ENCODE assay signal across 1 cellular context in genomic region chr4:17576932-17577659, GRCh38.
TF ChIP-seq lines count a peak whose summit lies in the region.

Gene LAP3 (plus strand): TSS chr4:17577198. CDS start chr4:17577466, 268 bp downstream.

TF ChIP-seq in HepG2, 621 proteins besides CTCF, POLR2A, EP300 and RAD21 (continued from another document and continues in another):
- 0 out of 2 replicates have a peak, but pooled peaks have one; percentile 43 for TF ChIP-seq NCOA2 (CRISPR knock-in tag; IDR thresholded peaks at IDR 0.05)
- TF ChIP-seq TCF12 (IDR thresholded peaks at IDR 0.05), result no peak
- TF ChIP-seq TCF12 (CRISPR knock-in tag; IDR thresholded peaks at IDR 0.05), result no peak
- no peak for TF ChIP-seq ZFP1 (CRISPR knock-in tag; IDR thresholded peaks at IDR 0.05)
- TF ChIP-seq HNF4A (CRISPR knock-in tag; IDR thresholded peaks at IDR 0.05), result no peak
- TF ChIP-seq ZKSCAN1 (IDR thresholded peaks at IDR 0.05; ENCODE audit: low read length), result no peak
- TF ChIP-seq THYN1 (CRISPR knock-in tag; IDR thresholded peaks at IDR 0.05; ENCODE audit: borderline replicate concordance, low read depth), result 0 out of 2 replicates have a peak, but pooled peaks have one; percentile 53
- TF ChIP-seq PPARG (CRISPR knock-in tag; conservative IDR thresholded peaks at IDR 0.05), result no peak; the same call in 1 of the 2 replicates
- no peak for TF ChIP-seq ZNF12 (CRISPR knock-in tag; IDR thresholded peaks at IDR 0.05)
- peak; percentile 64; the same call in 1 of the 2 replicates for TF ChIP-seq ZSCAN5A (CRISPR knock-in tag; IDR thresholded peaks at IDR 0.05; ENCODE audit: borderline replicate concordance)
- peak; percentile 78; the same call in 1 of the 2 replicates for TF ChIP-seq ZNF441 (CRISPR knock-in tag; IDR thresholded peaks at IDR 0.05; ENCODE audit: borderline replicate concordance)
- TF ChIP-seq HMGXB3 (CRISPR knock-in tag; IDR thresholded peaks at IDR 0.05; ENCODE audit: borderline replicate concordance), result no peak
- TF ChIP-seq TMF1 (CRISPR knock-in tag; IDR thresholded peaks at IDR 0.05; ENCODE audit: low read depth), result peak; percentile 94
- TF ChIP-seq ZSCAN30 (CRISPR knock-in tag; IDR thresholded peaks at IDR 0.05), result no peak
- TF ChIP-seq NFIC (IDR thresholded peaks at IDR 0.05; ENCODE audit: low read length), result no peak
- TF ChIP-seq ZNF580 (CRISPR knock-in tag; IDR thresholded peaks at IDR 0.05; ENCODE audit: borderline replicate concordance, low read depth), result peak; percentile 32; the same call in 1 of the 2 replicates
- peak; percentile 21 for TF ChIP-seq MED8 (CRISPR knock-in tag; IDR thresholded peaks at IDR 0.05; ENCODE audit: insufficient replicate concordance)
- TF ChIP-seq CCDC6 (CRISPR knock-in tag; IDR thresholded peaks at IDR 0.05), result no peak
- TF ChIP-seq ZBTB46 (CRISPR knock-in tag; IDR thresholded peaks at IDR 0.05; ENCODE audit: borderline replicate concordance), result no peak
- peak; percentile 66 for TF ChIP-seq ZFX (CRISPR knock-in tag; IDR thresholded peaks at IDR 0.05; ENCODE audit: low read depth)
- TF ChIP-seq ZNF510 (CRISPR knock-in tag; IDR thresholded peaks at IDR 0.05; ENCODE audit: low read depth), result 0 out of 2 replicates have a peak, but pooled peaks have one; percentile 23
- TF ChIP-seq ZFY (CRISPR knock-in tag; IDR thresholded peaks at IDR 0.05), result peak; percentile 71
- no peak for TF ChIP-seq ZNF850 (CRISPR knock-in tag; conservative IDR thresholded peaks at IDR 0.05)
- TF ChIP-seq ZNF800 (CRISPR knock-in tag; IDR thresholded peaks at IDR 0.05), result no peak
- no peak for TF ChIP-seq SOX13 (IDR thresholded peaks at IDR 0.05)
- peak in 1 of 2 experiments; percentile 53; a peak in 1 of 4 replicates for TF ChIP-seq SOX13 (CRISPR knock-in tag; conservative IDR thresholded peaks at IDR 0.05 in 1 of 2, IDR thresholded peaks at IDR 0.05 in 1 of 2)
- no peak for TF ChIP-seq RBAK (CRISPR knock-in tag; IDR thresholded peaks at IDR 0.05)
- 0 out of 2 replicates have a peak, but pooled peaks have one; percentile 65 for TF ChIP-seq ZXDC (CRISPR knock-in tag; IDR thresholded peaks at IDR 0.05)
- peak; percentile 66; the same call in 1 of the 2 replicates for TF ChIP-seq ZBTB20 (CRISPR knock-in tag; IDR thresholded peaks at IDR 0.05; ENCODE audit: borderline replicate concordance, low read depth)
- TF ChIP-seq HOXA9 (CRISPR knock-in tag; IDR thresholded peaks at IDR 0.05; ENCODE audit: borderline replicate concordance), result peak; percentile 73; the same call in 1 of the 2 replicates
- TF ChIP-seq ZNF772 (CRISPR knock-in tag; IDR thresholded peaks at IDR 0.05), result 0 out of 2 replicates have a peak, but pooled peaks have one; percentile 84
- no peak for TF ChIP-seq RFX3 (CRISPR knock-in tag; IDR thresholded peaks at IDR 0.05)
- peak; percentile 89 for TF ChIP-seq ZNF607 (CRISPR knock-in tag; IDR thresholded peaks at IDR 0.05; ENCODE audit: borderline replicate concordance)
- peak; percentile 49; the same call in 1 of the 2 replicates for TF ChIP-seq ZNF710 (CRISPR knock-in tag; IDR thresholded peaks at IDR 0.05; ENCODE audit: borderline replicate concordance)
- no peak for TF ChIP-seq PHF5A (CRISPR knock-in tag; IDR thresholded peaks at IDR 0.05; ENCODE audit: low read depth, unreplicated experiment)
- TF ChIP-seq ZNF292 (CRISPR knock-in tag; IDR thresholded peaks at IDR 0.05; ENCODE audit: borderline replicate concordance, low read depth), result no peak
- TF ChIP-seq MED13 (CRISPR knock-in tag; IDR thresholded peaks at IDR 0.05), result no peak; the same call in 1 of the 2 replicates
- no peak for TF ChIP-seq ZNF382 (CRISPR knock-in tag; IDR thresholded peaks at IDR 0.05; ENCODE audit: borderline replicate concordance)
- peak; percentile 83 for TF ChIP-seq ZMAT3 (CRISPR knock-in tag; conservative IDR thresholded peaks at IDR 0.05)
- TF ChIP-seq TBL1XR1 (IDR thresholded peaks at IDR 0.05; ENCODE audit: borderline replicate concordance, low read length, partially characterized antibody), result no peak
- TF ChIP-seq BATF2 (CRISPR knock-in tag; IDR thresholded peaks at IDR 0.05), result peak; percentile 96; the same call in 1 of the 2 replicates
- 0 out of 2 replicates have a peak, but pooled peaks have one; percentile 30 for TF ChIP-seq FOXO1 (CRISPR knock-in tag; IDR thresholded peaks at IDR 0.05)
- TF ChIP-seq ZNF768 (CRISPR knock-in tag; IDR thresholded peaks at IDR 0.05), result peak; percentile 58; the same call in 1 of the 2 replicates
- TF ChIP-seq SSRP1 (CRISPR knock-in tag; IDR thresholded peaks at IDR 0.05), result no peak
- no peak for TF ChIP-seq MTA1 (CRISPR knock-in tag; IDR thresholded peaks at IDR 0.05; ENCODE audit: borderline replicate concordance)
- TF ChIP-seq CSRNP2 (CRISPR knock-in tag; conservative IDR thresholded peaks at IDR 0.05; ENCODE audit: low read depth), result 0 out of 2 replicates have a peak, but pooled peaks have one; percentile 59
- TF ChIP-seq ZNF121 (CRISPR knock-in tag; IDR thresholded peaks at IDR 0.05), result no peak
- TF ChIP-seq ZNF451 (CRISPR knock-in tag; IDR thresholded peaks at IDR 0.05), result peak; percentile 63; the same call in 1 of the 2 replicates
- TF ChIP-seq ZNF160 (CRISPR knock-in tag; IDR thresholded peaks at IDR 0.05), result no peak
